In the genomic region with DNA sequence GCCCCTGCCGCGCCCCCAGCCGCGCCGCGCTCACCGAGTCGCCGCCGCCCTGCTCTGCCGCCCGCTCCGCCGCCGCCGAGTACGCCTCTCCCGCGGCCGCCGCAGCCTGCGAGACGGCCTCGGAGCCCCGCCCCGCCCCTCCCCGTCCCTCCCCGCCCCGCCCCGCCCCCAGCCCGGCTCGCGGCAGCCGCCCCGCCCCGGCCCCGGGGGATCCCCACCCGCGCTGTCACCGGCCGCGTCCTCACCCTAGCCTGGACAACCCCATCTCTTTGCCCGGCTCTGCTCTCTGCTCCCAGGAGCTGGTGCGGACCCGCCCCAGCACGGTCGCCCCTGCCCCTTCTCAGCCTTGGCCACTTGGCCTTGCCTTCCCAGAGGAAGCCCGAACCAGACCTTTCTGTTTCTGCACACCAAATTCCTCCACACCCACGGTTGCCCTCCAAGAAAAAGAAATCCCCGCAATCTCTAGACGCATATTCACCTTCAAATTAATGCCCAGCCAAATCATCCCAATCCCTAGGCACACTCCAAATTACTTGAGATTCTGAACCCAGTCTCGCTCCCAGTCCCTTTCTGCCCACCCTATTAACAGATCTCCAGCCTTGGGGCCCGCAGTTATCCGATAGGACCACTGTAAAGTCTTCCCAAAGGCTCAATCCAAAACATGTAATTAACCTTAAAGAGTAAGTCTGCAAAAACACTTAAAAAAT, we compare ENCODE assay signal across 9 cellular contexts. TPM values are rescaled to one million over a fixed set of nuclear protein-coding genes. Genes with fewer than 3 reads are reported as not detected.
DNase-seq lines count a peak whose midpoint lies in the region; ATAC-seq and TF ChIP-seq lines count a peak whose summit lies in the region.
"Had no signal": no experiment of that assay in that cellular context is flagged by ENCODE, and none has a peak within 500 bp of the region (broad histone marks: within the 10 kb centered on the region; RNA-seq: fewer than 3 reads in every experiment).

Gene CYRIA, minus strand, starts transcription at position 89 of the 707 bp plus-strand sequence. CDS start 77,715 bp downstream, outside the sequence.

- ATAC-seq in HG02973 (IDR thresholded peaks at IDR 0.05; ENCODE audit: unreplicated experiment) (peak; percentile 57), heart right ventricle (peak; percentile 69 to 86 (median 80))
- ATAC-seq in activated naive CD8-positive, alpha-beta T cell treated with anti-CD3 and anti-CD28 coated beads, Interleukin-2, amount 50 U/mL, for 24 hours = peak; percentile 70

- TF ChIP-seq CTCF in Peyer's patch (IDR thresholded peaks at IDR 0.05) (no peak), heart right ventricle (IDR thresholded peaks at IDR 0.05) (no peak)

- H3K27ac Mint-ChIP-seq in activated naive CD8-positive, alpha-beta T cell treated with anti-CD3 and anti-CD28 coated beads, Interleukin-2, amount 50 U/mL, for 24 hours = peak within 1 kb of the TSS; percentile 11

- H3K9me3 ChIP-seq in Peyer's patch (no peaks in the 10 kb centered on the region), heart right ventricle (no peaks in the 10 kb centered on the region)

- no peak for TF ChIP-seq POLR2A in Peyer's patch (IDR thresholded peaks at IDR 0.05)

- H3K4me3 Mint-ChIP-seq in activated naive CD8-positive, alpha-beta T cell treated with anti-CD3 and anti-CD28 coated beads, Interleukin-2, amount 50 U/mL, for 24 hours = peak within 1 kb of the TSS; percentile 74

- peaks cover 16% of the 10 kb centered on the region for H3K4me1 Mint-ChIP-seq in activated naive CD8-positive, alpha-beta T cell treated with anti-CD3 and anti-CD28 coated beads, Interleukin-2, amount 50 U/mL, for 24 hours

- intact Hi-C loops in heart right ventricle (cut with DNase I) (loop anchor here in 2 of 10 donors (5.0 kb wide), 2 partner anchors 44 to 91 kb away; no protein-coding TSS in a partner anchor), posterior cingulate gyrus (cut with DNase I) (loop anchor here (10.0 kb wide), 2 partner anchors 49 to 89 kb away; no protein-coding TSS in a partner anchor)

- H3K36me3 Mint-ChIP-seq in activated naive CD8-positive, alpha-beta T cell treated with anti-CD3 and anti-CD28 coated beads, Interleukin-2, amount 50 U/mL, for 24 hours (ENCODE audit: low read depth) = no peaks in the 10 kb centered on the region

- H3K4me1 ChIP-seq in Peyer's patch (peaks cover 0 to 17% (median 10%) of the 10 kb centered on the region in 4 donors), heart right ventricle (peaks cover 2 to 53% (median 38%) of the 10 kb centered on the region in 9 donors)

- peak within 1 kb of the TSS; percentile 54 to 64 (median 59) for H3K4me3 ChIP-seq in Peyer's patch
- H3K4me3 ChIP-seq in heart right ventricle = peak within 1 kb of the TSS; percentile 44 to 77 (median 70)

- 4 to 10% methylated on average over 27 to 54 of the region's 54 CpGs for WGBS in heart right ventricle, 2 donors

- H3K27me3 ChIP-seq in Peyer's patch (peaks cover 0 to 5% of the 10 kb centered on the region in 2 donors), heart right ventricle (peaks cover 0 to 6% (median 0%) of the 10 kb centered on the region in 7 donors)

- DNase-seq in DMS 273 (lab: John Stamatoyannopoulos, UW; ENCODE audit: unreplicated experiment) (peak; percentile 56), DMS 273 treated with DMSO at 0.1 percent for 48 hours (lab: John Stamatoyannopoulos, UW) (no peak), Peyer's patch (peak; percentile 74 to 82 (median 75)), heart right ventricle (peak; percentile 63 to 77), posterior cingulate gyrus (peak; percentile 43 to 94 (median 64)), SKM-1 (lab: John Stamatoyannopoulos, UW; ENCODE audit: unreplicated experiment) (no peak)
- peak; percentile 60 for DNase-seq in activated naive CD8-positive, alpha-beta T cell treated with anti-CD3 and anti-CD28 coated beads, Interleukin-2, amount 50 U/mL, for 24 hours

- peak within 1 kb of the TSS; percentile 68 to 82 (median 76) for H3K27ac ChIP-seq in Peyer's patch
- H3K27ac ChIP-seq in heart right ventricle = peak within 1 kb of the TSS; percentile 40 to 91 (median 73)
- H3K27ac ChIP-seq: 22Rv1 had no signal

- no peaks in the 10 kb centered on the region for H3K9me3 Mint-ChIP-seq in activated naive CD8-positive, alpha-beta T cell treated with anti-CD3 and anti-CD28 coated beads, Interleukin-2, amount 50 U/mL, for 24 hours

- H3K36me3 ChIP-seq in Peyer's patch (no peaks in the 10 kb centered on the region), heart right ventricle (no peaks in the 10 kb centered on the region)

- peaks cover 45% of the 10 kb centered on the region for H3K27me3 Mint-ChIP-seq in activated naive CD8-positive, alpha-beta T cell treated with anti-CD3 and anti-CD28 coated beads, Interleukin-2, amount 50 U/mL, for 24 hours

RNA-seq across cellular contexts. Expression of gene CYRIA, which starts in this region (rescaled TPM):
- 10 to 100 TPM in 1 of 4 donors, 1 to 10 TPM in 2, under 1 TPM in 1; 0.53 to 11.6 (median 4.6) TPM for total RNA-seq in Peyer's patch
- 10 to 100 TPM in 1 of 10 donors, 1 to 10 TPM in 9; 1.5 to 10.6 (median 3.6) TPM for total RNA-seq in heart right ventricle
- polyA plus RNA-seq in heart right ventricle = 1 to 10 TPM; 1.2 to 1.3 TPM

Comparison
In these comparisons a context has a peak if more than half of its experiments do, and no peak if none do; other contexts are left out.
1. DNase-seq: peak in DMS 273 (single experiment), Peyer's patch (3 of 3), activated naive CD8-positive, alpha-beta T cell treated with anti-CD3 and anti-CD28 coated beads, Interleukin-2, amount 50 U/mL, for 24 hours (single experiment), heart right ventricle (2 of 2) and posterior cingulate gyrus (10 of 10); none in DMS 273 treated with DMSO at 0.1 percent for 48 hours (single experiment) and SKM-1 (single experiment).
2. Peak in every context shown above with its lines, with median percentiles within 50 percentile points of each other: ATAC-seq.